ENCODE assay signal across 7 cellular contexts in the genomic region with DNA sequence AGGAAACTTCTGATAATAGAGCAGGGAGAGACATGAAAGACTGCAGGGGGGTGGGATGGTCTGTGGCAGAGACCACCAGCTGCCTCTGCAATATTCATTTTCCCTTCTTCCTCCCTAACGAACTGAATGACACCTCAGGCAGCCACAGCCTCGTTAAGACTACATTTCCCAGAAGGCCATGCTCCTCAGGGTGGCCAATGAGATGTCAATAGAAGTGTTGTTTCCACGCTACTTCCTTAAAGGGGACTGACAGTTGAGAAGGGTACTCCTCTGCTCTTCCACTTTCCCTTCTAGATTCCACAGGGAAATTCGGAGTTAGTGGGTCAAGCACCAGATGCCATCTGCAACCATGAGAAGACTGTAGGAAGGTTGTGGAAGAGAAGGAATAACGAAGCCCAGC. TPM values are rescaled to one million over a fixed set of nuclear protein-coding genes. Genes with fewer than 3 reads are reported as not detected.
A peak's percentile ranks its signal among the peaks of the same experiment; 100 is the strongest.
DNase-seq lines count a peak whose midpoint lies in the region; ATAC-seq, FAIRE-seq and TF ChIP-seq lines count a peak whose summit lies in the region.

No MANE protein-coding gene starts in this region.

- H3K27ac ChIP-seq in angular gyrus (ENCODE audit: low read depth, low read length) = peak overlapping the region; percentile 25
- no peak overlapping the region for H3K27ac ChIP-seq in kidney (ENCODE audit: low read depth in 2 of 2, low read length in 2 of 2)
- H3K27ac ChIP-seq in effector memory CD4-positive, alpha-beta T cell (ENCODE audit: insufficient read depth, low read length, poor library complexity, severe bottlenecking) = no peak overlapping the region

- H3K4me3 ChIP-seq in kidney (ENCODE audit: low read length in 2 of 2) = peak overlapping the region; percentile 25 to 46
- H3K4me3 ChIP-seq in effector memory CD4-positive, alpha-beta T cell (ENCODE audit: insufficient read depth, low read depth, low read length, poor library complexity, severe bottlenecking) = no peak overlapping the region

- TF ChIP-seq CTCF in GM13976 (IDR thresholded peaks at IDR 0.05; ENCODE audit: borderline replicate concordance, control extremely low read depth, extremely low read depth, insufficient read depth, missing control alignments) (no peak), kidney (IDR thresholded peaks at IDR 0.05; ENCODE audit: borderline replicate concordance, extremely low read depth, insufficient read depth) (no peak)

- intact Hi-C loops in kidney (cut with DNase I) = no loop called here

- no peaks in the 10 kb centered on the region for H3K36me3 ChIP-seq in kidney (ENCODE audit: control insufficient read depth in 1 of 2, insufficient read depth in 2 of 2, low read length in 2 of 2)
- no peaks in the 10 kb centered on the region for H3K36me3 ChIP-seq in effector memory CD4-positive, alpha-beta T cell (ENCODE audit: control insufficient read depth, insufficient read depth, low read length)

- peaks cover 0 to 2% of the 10 kb centered on the region in 2 donors for H3K4me1 ChIP-seq in kidney (ENCODE audit: control insufficient read depth in 1 of 2, insufficient read depth in 1 of 2, low read depth in 1 of 2, low read length in 2 of 2)
- H3K4me1 ChIP-seq in effector memory CD4-positive, alpha-beta T cell (ENCODE audit: control insufficient read depth, insufficient read depth, low read length, poor library complexity, severe bottlenecking) = no peaks in the 10 kb centered on the region

- DNase-seq in GM13976 (ENCODE audit: low spot score) (peak; percentile 67), HTR-8/SVneo (ENCODE audit: insufficient read length, low spot score) (peak; percentile 10), kidney (no peak), activated gamma-delta T cell treated with Interleukin-2 at 50 U/mL for 16 hours (no peak)
- DNase-seq in effector memory CD4-positive, alpha-beta T cell = no peak

- no peak overlapping the region for H3K9ac ChIP-seq in kidney (ENCODE audit: low read length in 2 of 2)

- no peaks in the 10 kb centered on the region for H3K9me3 ChIP-seq in kidney (ENCODE audit: control insufficient read depth in 1 of 2, low read length in 2 of 2)
- H3K9me3 ChIP-seq in effector memory CD4-positive, alpha-beta T cell (ENCODE audit: control insufficient read depth, low read length) = no peaks in the 10 kb centered on the region

- peak; percentile 85 for ATAC-seq in GM21423 (IDR thresholded peaks at IDR 0.05; ENCODE audit: unreplicated experiment)

- in situ Hi-C loops in GM13976 (cut with MboI; ENCODE audit: low sequenced_read_pairs, unreplicated experiment) = no loop called here

- no peaks in the 10 kb centered on the region for H3K27me3 ChIP-seq in effector memory CD4-positive, alpha-beta T cell (replicated peaks; ENCODE audit: control insufficient read depth, insufficient read depth, low read length, poor library complexity, severe bottlenecking)

- FAIRE-seq in HTR-8/SVneo (lab: Jason Lieb, UNC) = no peak
- FAIRE-seq in kidney (lab: Jason Lieb, UNC) = no peak

RNA-seq across cellular contexts. Expression of a gene that starts 52.0 kb away (rescaled TPM):
- 166 TPM for total RNA-seq in kidney
- polyA plus RNA-seq in kidney (ENCODE audit: insufficient read depth, low read depth, low replicate concordance) = 15.5 TPM

Comparison
In these comparisons a context has a peak if more than half of its experiments do, and no peak if none do; other contexts are left out.
1. DNase-seq: peak in GM13976 (single experiment) and HTR-8/SVneo (single experiment); none in kidney (single experiment), activated gamma-delta T cell treated with Interleukin-2 at 50 U/mL for 16 hours (single experiment) and effector memory CD4-positive, alpha-beta T cell (0 of 3).